In genomic region chr15:70093070-70093469, GRCh38 we compare ENCODE assay signal across 1 cellular context.
A peak's percentile ranks its signal among the peaks of the same experiment; 100 is the strongest.
TF ChIP-seq lines count a peak whose summit lies in the region.

No MANE protein-coding gene starts in this region.

TF ChIP-seq in IMR-90, 13 proteins besides CTCF, POLR2A, EP300 and RAD21:
- TF ChIP-seq CEBPB (IDR thresholded peaks at IDR 0.05; ENCODE audit: low read depth, low read length) (peak; percentile 53), FOS (IDR thresholded peaks at IDR 0.05; ENCODE audit: low read depth, low read length) (no peak)
